In genomic region chr15:93180128-93180527, GRCh38 we compare ENCODE assay signal across 20 cellular contexts.
A peak's percentile ranks its signal among the peaks of the same experiment; 100 is the strongest.
DNase-seq lines count a peak whose midpoint lies in the region; ATAC-seq and TF ChIP-seq lines count a peak whose summit lies in the region.
"Had no signal": no experiment of that assay in that cellular context is flagged by ENCODE, and none has a peak within 500 bp of the region (broad histone marks: within the 10 kb centered on the region; RNA-seq: fewer than 3 reads in every experiment).

No MANE protein-coding gene starts in this region.

- H3K9ac ChIP-seq in H9 (ENCODE audit: extremely low read depth, insufficient read length, low read length) = no peak overlapping the region

- H3K79me1 ChIP-seq in H9 (ENCODE audit: insufficient read depth, low read depth, low read length, poor library complexity, severe bottlenecking) = no peaks in the 10 kb centered on the region

- H3K4ac ChIP-seq in H9 (ENCODE audit: low read depth, low read length) = no peak overlapping the region

- H3T11ph ChIP-seq in H9 (ENCODE audit: low read length) = no peak overlapping the region

- H2AFZ ChIP-seq in H9 (ENCODE audit: low read length) = no peak overlapping the region

- H3K36me3 ChIP-seq in SJSA1 = no peaks in the 10 kb centered on the region
- H3K36me3 ChIP-seq: BE2C, Peyer's patch had no signal

- H3K23me2 ChIP-seq in H9 (ENCODE audit: insufficient read length, low read depth, low read length, poor library complexity, severe bottlenecking) = no peaks in the 10 kb centered on the region

- H2BK20ac ChIP-seq in H9 (ENCODE audit: low read depth, low read length, poor library complexity, severe bottlenecking) = no peak overlapping the region

- H3K27ac Mint-ChIP-seq in H9 = peak overlapping the region in 1 of 3 experiments; percentile 85; a peak in 1 of 7 replicates
- H3K27ac Mint-ChIP-seq in type B pancreatic cell = peak overlapping the region; percentile 71
- H3K27ac Mint-ChIP-seq: T-helper 1 cell treated with Interleukin-12 subunit alpha and Interleukin-12 subunit beta and Interleukin-4 antibody, amounts not matched to agents 30 μg/mL and 1 μg/mL, for 36 hours had no signal

- no peak overlapping the region for H3K23ac ChIP-seq in H9 (ENCODE audit: insufficient read length, low read depth, low read length)

- WGBS in H9 (ENCODE audit: extremely low coverage, insufficient read length, low lambda C conversion rate) = no CpG with 5 or more reads among the region's 7 CpGs

- no peak overlapping the region for H4K8ac ChIP-seq in H9 (replicated peaks; ENCODE audit: insufficient read length, low read depth, low read length)

- DNase-seq in H9 = no peak
- no peak for DNase-seq in SJSA1 (ENCODE audit: low read depth in 1 of 2, low spot score in 2 of 2)
- DNase-seq in left kidney (ENCODE audit: low read depth, low spot score) = peak; percentile 14
- DNase-seq in type B pancreatic cell (ENCODE audit: extremely low spot score, unreplicated experiment) = no peak
- DNase-seq in A172 (ENCODE audit: low spot score) = no peak
- DNase-seq in NK-92 treated with Interleukin-12 subunit alpha and Interleukin-12 subunit beta, amount 100 ng/mL, for 24 hours (lab: John Stamatoyannopoulos, UW) = no peak
- DNase-seq: GDM1, GOT3, KBM-7, NCI-H1417 treated with DMSO at 0.1 percent for 48 hours, NCI-H2029 treated with DMSO at 0.1 percent for 48 hours, NCI-H510A, NCI-H774, Right ventricle myocardium superior had no signal

- H3K14ac ChIP-seq in H9 (ENCODE audit: insufficient read depth, low read length) = peak overlapping the region; percentile 42; the same call in 1 of the 2 replicates

- peak overlapping the region in 1 of 2 experiments; percentile 55; a peak in 1 of 5 replicates for H3K4me3 Mint-ChIP-seq in H9
- peak overlapping the region; percentile 67 for H3K4me3 Mint-ChIP-seq in type B pancreatic cell
- H3K4me3 Mint-ChIP-seq: T-helper 1 cell treated with Interleukin-12 subunit alpha and Interleukin-12 subunit beta and Interleukin-4 antibody, amounts not matched to agents 30 μg/mL and 1 μg/mL, for 36 hours had no signal

- H3K4me1 Mint-ChIP-seq in H9 = peaks cover 36% of the 10 kb centered on the region in 2 experiments
- peaks cover 39% of the 10 kb centered on the region for H3K4me1 Mint-ChIP-seq in type B pancreatic cell (ENCODE audit: unreplicated experiment)

- H3K4me2 ChIP-seq in H9 (ENCODE audit: insufficient read depth, insufficient read length, low read length) = no peak overlapping the region

- no peaks in the 10 kb centered on the region for H3K9me3 Mint-ChIP-seq in H9
- no peaks in the 10 kb centered on the region for H3K9me3 Mint-ChIP-seq in type B pancreatic cell
- H3K9me3 Mint-ChIP-seq: T-helper 1 cell treated with Interleukin-12 subunit alpha and Interleukin-12 subunit beta and Interleukin-4 antibody, amounts not matched to agents 30 μg/mL and 1 μg/mL, for 36 hours had no signal

- no peak for ATAC-seq in HG02623 (IDR thresholded peaks at IDR 0.05; ENCODE audit: unreplicated experiment)
- ATAC-seq: SK-N-SH treated with all-trans-retinoic acid at 6 μM for 48 hours had no signal

- no peak overlapping the region for H4K5ac ChIP-seq in H9 (ENCODE audit: insufficient read length, low read depth, low read length)

- H3K4me1 ChIP-seq in H9 (ENCODE audit: insufficient read depth, low read length) (peaks cover 13% of the 10 kb centered on the region; the same call in 1 of the 2 replicates), SJSA1 (replicated peaks) (peaks cover 15% of the 10 kb centered on the region)

- no peak overlapping the region for H2BK5ac ChIP-seq in H9 (ENCODE audit: insufficient read length, low read length)

- no peak overlapping the region for H2BK15ac ChIP-seq in H9 (ENCODE audit: low read depth, low read length)

- H3K36me3 Mint-ChIP-seq in H9 (ENCODE audit: insufficient read depth in 1 of 3, low read depth in 3 of 3) (peaks cover 0 to 1% (median 0%) of the 10 kb centered on the region in 3 experiments; a peak in 2 of 7 replicates), type B pancreatic cell (no peaks in the 10 kb centered on the region)

- no peak overlapping the region for H2BK120ac ChIP-seq in H9 (ENCODE audit: low read depth, low read length, poor library complexity, severe bottlenecking)

- H2BK12ac ChIP-seq in H9 (ENCODE audit: insufficient read length, low read depth, low read length) = no peak overlapping the region

- no peak overlapping the region for H3K4me3 ChIP-seq in SJSA1
- H3K4me3 ChIP-seq: GM12878, Peyer's patch had no signal

- H3K9me3 ChIP-seq in H9 (ENCODE audit: control insufficient read depth, low read depth, low read length) (no peaks in the 10 kb centered on the region), SJSA1 (replicated peaks) (no peaks in the 10 kb centered on the region)
- H3K9me3 ChIP-seq: BE2C, Peyer's patch had no signal

- peaks cover 27% of the 10 kb centered on the region for H3K27me3 Mint-ChIP-seq in H9 (ENCODE audit: low read depth)
- peaks cover 4% of the 10 kb centered on the region for H3K27me3 Mint-ChIP-seq in type B pancreatic cell

- no peaks in the 10 kb centered on the region for H3K79me2 ChIP-seq in H9 (ENCODE audit: insufficient read depth, low read length)

- no peaks in the 10 kb centered on the region for H3K27me3 ChIP-seq in H9 (ENCODE audit: insufficient read depth, low read length)
- no peaks in the 10 kb centered on the region for H3K27me3 ChIP-seq in SJSA1 (replicated peaks)
- H3K27me3 ChIP-seq: BE2C, Peyer's patch had no signal

- H3K27ac ChIP-seq in H9 (ENCODE audit: insufficient read length, low read depth, low read length) (no peak overlapping the region), SJSA1 (0 out of 2 replicates have a peak overlapping the region, but pooled peaks have one; percentile 10)
- H3K27ac ChIP-seq: Peyer's patch had no signal

- H4K91ac ChIP-seq in H9 (ENCODE audit: insufficient read length, low read depth, low read length) = no peak overlapping the region

- peaks cover 2% of the 10 kb centered on the region for H4K20me1 ChIP-seq in H9 (ENCODE audit: control insufficient read depth, insufficient read depth, insufficient read length)

- H3K18ac ChIP-seq in H9 (ENCODE audit: insufficient read length, low read depth, low read length) = no peak overlapping the region

- no peak overlapping the region for H3K56ac ChIP-seq in H9 (ENCODE audit: insufficient read length, low read depth, low read length)

- H2AK5ac ChIP-seq in H9 (ENCODE audit: insufficient read length, low read length) = no peak overlapping the region

- TF ChIP-seq CTCF in H9 (conservative IDR thresholded peaks at IDR 0.05) (no peak), type B pancreatic cell (conservative IDR thresholded peaks at IDR 0.05) (no peak)
